ENCODE assay signal across 9 cellular contexts in genomic region chr7:131008840-131009651, GRCh38.
A peak's percentile ranks its signal among the peaks of the same experiment; 100 is the strongest.
DNase-seq lines count a peak whose midpoint lies in the region; ATAC-seq and TF ChIP-seq lines count a peak whose summit lies in the region.
"Had no signal": no experiment of that assay in that cellular context is flagged by ENCODE, and none has a peak within 500 bp of the region (broad histone marks: within the 10 kb centered on the region; RNA-seq: fewer than 3 reads in every experiment).

No MANE protein-coding gene starts in this region.

- TF ChIP-seq POLR2A in lower leg skin (IDR thresholded peaks at IDR 0.05), result no peak

- no peak for DNase-seq in activated naive CD4-positive, alpha-beta T cell (lab: John Stamatoyannopoulos, UW)
- DNase-seq in kidney glomerular epithelial cell (lab: John Stamatoyannopoulos, UW) (peak; percentile 36), type B pancreatic cell (ENCODE audit: extremely low spot score, unreplicated experiment) (no peak), NCI-H2029 treated with DMSO at 0.1 percent for 48 hours (lab: John Stamatoyannopoulos, UW) (no peak), lower leg skin (ENCODE audit: low spot score in 2 of 2) (no peak), NCI-H2081 treated with DMSO at 0.1 percent for 48 hours (lab: John Stamatoyannopoulos, UW) (no peak)
- DNase-seq: C1 segment of cervical spinal cord had no signal

- no peak overlapping the region for H3K4me3 ChIP-seq in lower leg skin (ENCODE audit: low read depth, poor library complexity, severe bottlenecking)

- peaks cover 12% of the 10 kb centered on the region for H3K36me3 Mint-ChIP-seq in activated naive CD4-positive, alpha-beta T cell treated with anti-CD3 and anti-CD28 coated beads, Interleukin-2, amount 50 U/mL, for 24 hours
- H3K36me3 Mint-ChIP-seq in activated T-helper 17 cell treated with anti-CD3 and anti-CD28 coated beads, Interleukin-2, amount 50 U/mL, for 72 hours (ENCODE audit: low read depth), result peaks cover 92% of the 10 kb centered on the region
- H3K36me3 Mint-ChIP-seq in type B pancreatic cell, result no peaks in the 10 kb centered on the region

- intact Hi-C loops in lower leg skin (cut with DNase I; ENCODE audit: low total_unique reads), result no loop called here

- peak overlapping the region; percentile 57 for H3K4me3 Mint-ChIP-seq in activated naive CD4-positive, alpha-beta T cell treated with anti-CD3 and anti-CD28 coated beads, Interleukin-2, amount 50 U/mL, for 24 hours
- peak overlapping the region; percentile 83 for H3K4me3 Mint-ChIP-seq in activated T-helper 17 cell treated with anti-CD3 and anti-CD28 coated beads, Interleukin-2, amount 50 U/mL, for 72 hours
- no peak overlapping the region for H3K4me3 Mint-ChIP-seq in type B pancreatic cell

- WGBS in lower leg skin, 2 donors, result 39 to 42% methylated on average over 5 of the region's 5 CpGs

- peak overlapping the region; percentile 98 for H3K27ac Mint-ChIP-seq in activated naive CD4-positive, alpha-beta T cell treated with anti-CD3 and anti-CD28 coated beads, Interleukin-2, amount 50 U/mL, for 24 hours
- H3K27ac Mint-ChIP-seq in activated T-helper 17 cell treated with anti-CD3 and anti-CD28 coated beads, Interleukin-2, amount 50 U/mL, for 72 hours, result peak overlapping the region; percentile 97
- peak overlapping the region; percentile 46 for H3K27ac Mint-ChIP-seq in type B pancreatic cell

- no peak for TF ChIP-seq CTCF in type B pancreatic cell (conservative IDR thresholded peaks at IDR 0.05)
- no peak for TF ChIP-seq CTCF in lower leg skin (IDR thresholded peaks at IDR 0.05)

- no peaks in the 10 kb centered on the region for H3K27me3 Mint-ChIP-seq in activated naive CD4-positive, alpha-beta T cell treated with anti-CD3 and anti-CD28 coated beads, Interleukin-2, amount 50 U/mL, for 24 hours
- H3K27me3 Mint-ChIP-seq in activated T-helper 17 cell treated with anti-CD3 and anti-CD28 coated beads, Interleukin-2, amount 50 U/mL, for 72 hours, result no peaks in the 10 kb centered on the region
- peaks cover 15% of the 10 kb centered on the region for H3K27me3 Mint-ChIP-seq in type B pancreatic cell

- H3K9me3 Mint-ChIP-seq in activated naive CD4-positive, alpha-beta T cell treated with anti-CD3 and anti-CD28 coated beads, Interleukin-2, amount 50 U/mL, for 24 hours, result no peaks in the 10 kb centered on the region
- H3K9me3 Mint-ChIP-seq in activated T-helper 17 cell treated with anti-CD3 and anti-CD28 coated beads, Interleukin-2, amount 50 U/mL, for 72 hours, result no peaks in the 10 kb centered on the region
- H3K9me3 Mint-ChIP-seq in type B pancreatic cell, result no peaks in the 10 kb centered on the region

- peak; percentile 44 for ATAC-seq in activated T-helper 17 cell treated with anti-CD3 and anti-CD28 coated beads, Interleukin-2, amount 50 U/mL, for 72 hours (replicated peaks)

- H3K4me1 Mint-ChIP-seq in activated naive CD4-positive, alpha-beta T cell treated with anti-CD3 and anti-CD28 coated beads, Interleukin-2, amount 50 U/mL, for 24 hours, result peaks cover 97% of the 10 kb centered on the region
- H3K4me1 Mint-ChIP-seq in activated T-helper 17 cell treated with anti-CD3 and anti-CD28 coated beads, Interleukin-2, amount 50 U/mL, for 72 hours, result peaks cover 82% of the 10 kb centered on the region
- H3K4me1 Mint-ChIP-seq in type B pancreatic cell (ENCODE audit: unreplicated experiment), result peaks cover 24% of the 10 kb centered on the region

Comparison
In these comparisons a context has a peak if more than half of its experiments do, and no peak if none do; other contexts are left out.
1. H3K27ac Mint-ChIP-seq: peak in every context shown above with its lines; median percentile 98 in activated naive CD4-positive, alpha-beta T cell treated with anti-CD3 and anti-CD28 coated beads, Interleukin-2, amount 50 U/mL, for 24 hours; 97 in activated T-helper 17 cell treated with anti-CD3 and anti-CD28 coated beads, Interleukin-2, amount 50 U/mL, for 72 hours; 46 in type B pancreatic cell.